In the genomic region with DNA sequence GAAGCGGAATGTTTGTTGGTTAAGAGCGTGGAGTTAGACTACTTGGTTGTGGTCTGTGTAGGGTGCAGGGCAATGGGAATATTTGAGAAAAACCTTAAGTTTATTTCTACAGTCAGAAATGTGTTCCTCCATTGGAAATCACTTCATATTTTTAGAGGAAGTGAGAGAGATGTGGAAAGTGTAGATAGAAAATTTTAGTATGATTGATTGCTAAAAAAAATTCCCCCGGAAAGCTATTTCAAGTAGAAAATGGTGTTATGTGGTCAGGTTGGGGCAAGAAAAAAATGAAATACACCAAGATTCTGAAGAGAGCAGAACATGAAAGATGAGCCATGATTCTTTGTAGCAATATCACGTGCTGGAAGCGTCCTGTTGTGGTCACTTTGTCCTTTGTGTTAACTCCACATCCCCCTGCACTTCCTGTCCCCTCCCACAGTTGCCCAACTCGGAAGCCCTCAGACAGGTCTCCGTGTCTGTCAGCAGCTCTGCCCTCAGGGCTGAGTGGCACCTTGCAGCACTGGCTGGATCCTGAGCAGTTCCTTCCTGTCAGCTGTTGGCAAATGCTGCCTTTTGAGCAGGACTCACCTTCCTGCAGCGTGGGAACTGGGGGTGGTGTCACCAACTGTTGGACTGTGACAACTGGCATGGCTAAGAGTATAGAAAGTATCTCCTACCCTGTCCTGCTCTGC, we compare ENCODE assay signal across 11 cellular contexts.
DNase-seq lines count a peak whose midpoint lies in the region; ATAC-seq, FAIRE-seq and TF ChIP-seq lines count a peak whose summit lies in the region.
"Had no signal": no experiment of that assay in that cellular context is flagged by ENCODE, and none has a peak within 500 bp of the region (broad histone marks: within the 10 kb centered on the region; RNA-seq: fewer than 3 reads in every experiment).

No MANE protein-coding gene starts in this region.

- no peaks in the 10 kb centered on the region for H3K4me1 ChIP-seq in gastrocnemius medialis

- H3K4me1 Mint-ChIP-seq in naive thymus-derived CD8-positive, alpha-beta T cell, result peaks cover 26 to 37% (median 31%) of the 10 kb centered on the region in 4 donors
- H3K4me1 Mint-ChIP-seq in mesothelial cell of epicardium, result peaks cover 3% of the 10 kb centered on the region
- no peaks in the 10 kb centered on the region for H3K4me1 Mint-ChIP-seq in activated T-helper 17 cell treated with anti-CD3 and anti-CD28 coated beads, Interleukin-2, amount 50 U/mL, for 72 hours

- FAIRE-seq in GM18507 (lab: Jason Lieb, UNC), result peak; percentile 86
- FAIRE-seq: islet of Langerhans, RCC 7860 had no signal

- in situ Hi-C loops in gastrocnemius medialis (cut with MboI; ENCODE audit: low sequenced_read_pairs in 4 of 4), result no loop called here

- no peaks in the 10 kb centered on the region for H3K36me3 Mint-ChIP-seq in naive thymus-derived CD8-positive, alpha-beta T cell
- H3K36me3 Mint-ChIP-seq in mesothelial cell of epicardium, result no peaks in the 10 kb centered on the region
- no peaks in the 10 kb centered on the region for H3K36me3 Mint-ChIP-seq in activated T-helper 17 cell treated with anti-CD3 and anti-CD28 coated beads, Interleukin-2, amount 50 U/mL, for 72 hours (ENCODE audit: low read depth)

- ATAC-seq in GM21619 (IDR thresholded peaks at IDR 0.05; ENCODE audit: unreplicated experiment) (peak; percentile 42), gastrocnemius medialis (no peak)
- ATAC-seq in naive thymus-derived CD8-positive, alpha-beta T cell, result peak; percentile 57 to 95
- ATAC-seq in activated T-helper 17 cell treated with anti-CD3 and anti-CD28 coated beads, Interleukin-2, amount 50 U/mL, for 72 hours (replicated peaks), result no peak
- ATAC-seq: GM23338 had no signal

- POLR2A ChIA-PET in naive thymus-derived CD8-positive, alpha-beta T cell (lab: Charles Lee), result no interaction called here

- no peaks in the 10 kb centered on the region for H3K27me3 ChIP-seq in gastrocnemius medialis

- H3K27ac ChIP-seq in gastrocnemius medialis, result no peak overlapping the region

- peak overlapping the region; percentile 3 to 70 (median 32) for H3K4me3 Mint-ChIP-seq in naive thymus-derived CD8-positive, alpha-beta T cell
- no peak overlapping the region for H3K4me3 Mint-ChIP-seq in mesothelial cell of epicardium
- no peak overlapping the region for H3K4me3 Mint-ChIP-seq in activated T-helper 17 cell treated with anti-CD3 and anti-CD28 coated beads, Interleukin-2, amount 50 U/mL, for 72 hours
- H3K4me3 Mint-ChIP-seq: GM23338 had no signal

- intact Hi-C loops in gastrocnemius medialis (cut with DNase I; ENCODE audit: low total_unique reads), result no loop called here

- no peaks in the 10 kb centered on the region for H3K36me3 ChIP-seq in gastrocnemius medialis

- no peak for DNase-seq in GM18507 (ENCODE audit: extremely low spot score, insufficient read length, low read depth)
- peak; percentile 94 to 96 for DNase-seq in NOMO-1 (lab: John Stamatoyannopoulos, UW; ENCODE audit: unreplicated experiment in 2 of 2)
- DNase-seq in naive thymus-derived CD8-positive, alpha-beta T cell, result peak in 8 of 10 donors; percentile 6 to 81 (median 42)
- no peak for DNase-seq in mesothelial cell of epicardium (ENCODE audit: low spot score in 2 of 2, unreplicated experiment in 2 of 2)
- DNase-seq in gastrocnemius medialis, result no peak
- DNase-seq in stimulated activated CD4-positive, alpha-beta T cell treated with anti-CD3 and anti-CD28 coated beads, Interleukin-2, amount 100 ng/mL, for 48 hours, result no peak

- peak overlapping the region in 5 of 10 donors; percentile 3 to 41 (median 16) for H3K27ac Mint-ChIP-seq in naive thymus-derived CD8-positive, alpha-beta T cell
- no peak overlapping the region for H3K27ac Mint-ChIP-seq in mesothelial cell of epicardium
- no peak overlapping the region for H3K27ac Mint-ChIP-seq in activated T-helper 17 cell treated with anti-CD3 and anti-CD28 coated beads, Interleukin-2, amount 50 U/mL, for 72 hours
- H3K27ac Mint-ChIP-seq: GM23338 had no signal

- H3K27me3 Mint-ChIP-seq in naive thymus-derived CD8-positive, alpha-beta T cell, result peaks cover 0 to 10% (median 0%) of the 10 kb centered on the region in 5 donors
- peaks cover 33% of the 10 kb centered on the region for H3K27me3 Mint-ChIP-seq in mesothelial cell of epicardium (ENCODE audit: low read depth)
- H3K27me3 Mint-ChIP-seq in activated T-helper 17 cell treated with anti-CD3 and anti-CD28 coated beads, Interleukin-2, amount 50 U/mL, for 72 hours, result peaks cover 3% of the 10 kb centered on the region

- H3K9me3 ChIP-seq in gastrocnemius medialis, result no peaks in the 10 kb centered on the region

- H3K4me3 ChIP-seq in gastrocnemius medialis, result no peak overlapping the region
- H3K4me3 ChIP-seq: GM23338 had no signal

- no peaks in the 10 kb centered on the region for H3K9me3 Mint-ChIP-seq in naive thymus-derived CD8-positive, alpha-beta T cell
- H3K9me3 Mint-ChIP-seq in mesothelial cell of epicardium, result no peaks in the 10 kb centered on the region
- H3K9me3 Mint-ChIP-seq in activated T-helper 17 cell treated with anti-CD3 and anti-CD28 coated beads, Interleukin-2, amount 50 U/mL, for 72 hours, result no peaks in the 10 kb centered on the region
- H3K9me3 Mint-ChIP-seq: GM23338 had no signal

- no peak for TF ChIP-seq POLR2A in gastrocnemius medialis (IDR thresholded peaks at IDR 0.05)

- TF ChIP-seq CTCF in mesothelial cell of epicardium (IDR thresholded peaks at IDR 0.05; ENCODE audit: unreplicated experiment) (no peak), gastrocnemius medialis (IDR thresholded peaks at IDR 0.05 in 4 of 5, conservative IDR thresholded peaks at IDR 0.05 in 1 of 5) (no peak)

Comparison
In these comparisons a context has a peak if more than half of its experiments do, and no peak if none do; other contexts are left out.
1. DNase-seq: peak in NOMO-1 (2 of 2) and naive thymus-derived CD8-positive, alpha-beta T cell (8 of 10); none in GM18507 (single experiment), mesothelial cell of epicardium (0 of 2), gastrocnemius medialis (0 of 2) and stimulated activated CD4-positive, alpha-beta T cell treated with anti-CD3 and anti-CD28 coated beads, Interleukin-2, amount 100 ng/mL, for 48 hours (0 of 2).
2. ATAC-seq: peak in GM21619 (single experiment) and naive thymus-derived CD8-positive, alpha-beta T cell (2 of 2); none in gastrocnemius medialis (0 of 2) and activated T-helper 17 cell treated with anti-CD3 and anti-CD28 coated beads, Interleukin-2, amount 50 U/mL, for 72 hours (single experiment).
3. H3K4me3 Mint-ChIP-seq: peak in naive thymus-derived CD8-positive, alpha-beta T cell (10 of 10); none in mesothelial cell of epicardium (single experiment) and activated T-helper 17 cell treated with anti-CD3 and anti-CD28 coated beads, Interleukin-2, amount 50 U/mL, for 72 hours (single experiment).